Comparison of ENCODE assay signal across 1 cellular context in the genomic region with DNA sequence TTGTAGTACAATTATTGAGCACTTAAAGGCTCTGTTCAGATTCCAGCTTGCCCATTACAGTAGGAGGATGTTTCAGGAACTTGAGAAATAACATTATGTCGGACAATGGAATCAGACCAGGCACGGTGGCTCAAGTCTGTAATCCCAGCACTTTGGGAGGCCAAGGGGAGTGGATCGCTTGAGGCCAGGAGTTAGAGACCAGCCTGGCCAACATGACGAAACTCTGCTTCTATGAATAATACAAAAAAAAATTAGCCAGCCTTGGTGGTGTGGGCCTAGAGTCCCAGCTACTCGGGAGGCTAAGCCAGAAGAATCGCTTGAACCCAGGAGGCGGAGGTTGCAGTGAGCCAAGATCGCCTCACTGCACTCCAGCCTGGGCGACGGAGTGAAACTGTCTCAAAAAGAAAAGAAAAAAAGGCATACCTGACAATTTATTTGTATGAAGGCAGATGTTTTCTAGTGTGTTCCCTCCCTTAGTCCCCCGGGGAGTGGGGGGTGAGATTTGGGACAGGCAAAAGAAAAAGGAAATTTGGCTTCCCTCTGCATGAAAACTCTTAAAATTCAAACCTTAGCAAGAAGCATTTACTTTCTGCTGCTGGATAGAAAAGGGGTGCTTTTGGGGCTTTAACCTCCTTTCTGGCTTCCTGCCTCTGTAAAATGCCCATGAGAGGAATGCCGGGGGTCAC.
TF ChIP-seq lines count a peak whose summit lies in the region.

No MANE protein-coding gene starts in this region.

TF ChIP-seq in IMR-90, 13 proteins besides CTCF, POLR2A, EP300 and RAD21 (continued from another document):
- TF ChIP-seq SMC3 (IDR thresholded peaks at IDR 0.05; ENCODE audit: low read depth, low read length) (no peak), MAFK (IDR thresholded peaks at IDR 0.05; ENCODE audit: low read depth, low read length) (no peak), RFX5 (IDR thresholded peaks at IDR 0.05; ENCODE audit: low read depth, low read length) (no peak), MAZ (IDR thresholded peaks at IDR 0.05; ENCODE audit: borderline replicate concordance, low read depth, low read length) (no peak), BHLHE40 (IDR thresholded peaks at IDR 0.05; ENCODE audit: low read depth, low read length) (no peak)
- TF ChIP-seq, protein P1, sequence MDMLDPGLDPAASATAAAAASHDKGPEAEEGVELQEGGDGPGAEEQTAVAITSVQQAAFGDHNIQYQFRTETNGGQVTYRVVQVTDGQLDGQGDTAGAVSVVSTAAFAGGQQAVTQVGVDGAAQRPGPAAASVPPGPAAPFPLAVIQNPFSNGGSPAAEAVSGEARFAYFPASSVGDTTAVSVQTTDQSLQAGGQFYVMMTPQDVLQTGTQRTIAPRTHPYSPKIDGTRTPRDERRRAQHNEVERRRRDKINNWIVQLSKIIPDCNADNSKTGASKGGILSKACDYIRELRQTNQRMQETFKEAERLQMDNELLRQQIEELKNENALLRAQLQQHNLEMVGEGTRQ (IDR thresholded peaks at IDR 0.05; ENCODE audit: low read depth, low read length): no peak
